ENCODE assay signal across 15 cellular contexts in genomic region chr1:110605446-110605845, GRCh38. TPM values are rescaled to one million over a fixed set of nuclear protein-coding genes. Genes with fewer than 3 reads are reported as not detected.
DNase-seq lines count a peak whose midpoint lies in the region; ATAC-seq and TF ChIP-seq lines count a peak whose summit lies in the region.
"Had no signal": no experiment of that assay in that cellular context is flagged by ENCODE, and none has a peak within 500 bp of the region (broad histone marks: within the 10 kb centered on the region; RNA-seq: fewer than 3 reads in every experiment).

No MANE protein-coding gene starts in this region.

- H3K9me3 ChIP-seq in cardiac muscle cell (ENCODE audit: low read depth) (no peaks in the 10 kb centered on the region), thoracic aorta (no peaks in the 10 kb centered on the region)
- H3K9me3 ChIP-seq: gastroesophageal sphincter, neutrophil, SJSA1, transverse colon had no signal

- H3K27me3 ChIP-seq in cardiac muscle cell (peaks cover 77% of the 10 kb centered on the region), thoracic aorta (replicated peaks; ENCODE audit: insufficient read depth) (no peaks in the 10 kb centered on the region)

- H3K4me1 ChIP-seq in cardiac muscle cell (ENCODE audit: low read depth) = peaks cover 5% of the 10 kb centered on the region
- H3K4me1 ChIP-seq in thoracic aorta (ENCODE audit: control insufficient read depth in 1 of 2, low read depth in 2 of 2) = peaks cover 9 to 10% of the 10 kb centered on the region in 2 donors
- H3K4me1 ChIP-seq: SJSA1 had no signal

- ATAC-seq in left cardiac atrium (no peak), naive B cell (ENCODE audit: low read depth in 2 of 2) (no peak), thoracic aorta (ENCODE audit: insufficient number of reproducible peaks, low FRiP score, low read depth) (no peak), HG03457 (IDR thresholded peaks at IDR 0.05; ENCODE audit: unreplicated experiment) (no peak)
- no peak for ATAC-seq in central memory CD8-positive, alpha-beta T cell (replicated peaks; ENCODE audit: extremely low read depth, poor library complexity, severe bottlenecking)

- H3K9me3 Mint-ChIP-seq in central memory CD8-positive, alpha-beta T cell = no peaks in the 10 kb centered on the region
- H3K9me3 Mint-ChIP-seq in naive B cell = no peaks in the 10 kb centered on the region

- peaks cover 62% of the 10 kb centered on the region for H3K27me3 Mint-ChIP-seq in central memory CD8-positive, alpha-beta T cell
- H3K27me3 Mint-ChIP-seq in naive B cell = peaks cover 44 to 80% (median 56%) of the 10 kb centered on the region in 3 donors

- H3K4me1 Mint-ChIP-seq in central memory CD8-positive, alpha-beta T cell = peaks cover 11% of the 10 kb centered on the region
- peaks cover 15 to 29% (median 25%) of the 10 kb centered on the region in 3 donors for H3K4me1 Mint-ChIP-seq in naive B cell

- intact Hi-C loops in left cardiac atrium (cut with DNase I) = loop anchor here in 1 of 2 donors (10.0 kb wide), 1 partner anchor 51 kb away; no protein-coding TSS in a partner anchor

- DNase-seq in cardiac muscle cell (ENCODE audit: low read depth in 1 of 2, low spot score in 1 of 2) (no peak), left cardiac atrium (no peak), naive B cell (no peak), thoracic aorta (ENCODE audit: low spot score) (no peak), middle frontal gyrus (ENCODE audit: extremely low spot score, low spot score) (no peak), NCI-H2107 (lab: John Stamatoyannopoulos, UW) (no peak)
- no peak for DNase-seq in central memory CD8-positive, alpha-beta T cell (ENCODE audit: low spot score in 2 of 2)
- DNase-seq: ACHN; effector CD8-positive, alpha-beta T cell; small intestine; transverse colon had no signal

- H3K27ac Mint-ChIP-seq in central memory CD8-positive, alpha-beta T cell (ENCODE audit: low read depth) = peak overlapping the region; percentile 62
- H3K27ac Mint-ChIP-seq in naive B cell = no peak overlapping the region

- TF ChIP-seq CTCF in cardiac muscle cell (IDR thresholded peaks at IDR 0.05; ENCODE audit: low read depth, low read length) (no peak), thoracic aorta (IDR thresholded peaks at IDR 0.05) (no peak)

- H3K36me3 ChIP-seq in cardiac muscle cell = no peaks in the 10 kb centered on the region
- H3K36me3 ChIP-seq in thoracic aorta = no peaks in the 10 kb centered on the region
- H3K36me3 ChIP-seq: neutrophil, SJSA1, transverse colon had no signal

- no peak overlapping the region for H3K27ac ChIP-seq in cardiac muscle cell
- H3K27ac ChIP-seq in thoracic aorta = no peak overlapping the region
- H3K27ac ChIP-seq: neutrophil, SJSA1 had no signal

- peak overlapping the region; percentile 51 for H3K4me3 Mint-ChIP-seq in central memory CD8-positive, alpha-beta T cell
- peak overlapping the region in 7 of 8 donors; percentile 64 to 91 (median 82) for H3K4me3 Mint-ChIP-seq in naive B cell

- peaks cover 3% of the 10 kb centered on the region for H3K36me3 Mint-ChIP-seq in central memory CD8-positive, alpha-beta T cell (ENCODE audit: insufficient read depth)
- H3K36me3 Mint-ChIP-seq in naive B cell = no peaks in the 10 kb centered on the region

- H3K4me3 ChIP-seq in cardiac muscle cell (peak overlapping the region; percentile 40), thoracic aorta (peak overlapping the region; percentile 84)
- H3K4me3 ChIP-seq: SJSA1 had no signal

RNA-seq across cellular contexts. Expression of gene KCNA2, which starts 0.7 kb away (rescaled TPM):
- total RNA-seq in cardiac muscle cell (0.03 and 0.28 TPM in 2 replicates), left cardiac atrium (1 to 10 TPM in 1 of 2 donors, under 1 TPM in 1; 0.60 to 1.8 TPM), thoracic aorta (1 to 10 TPM; 2.0 to 3.1 TPM)
- polyA plus RNA-seq in cardiac muscle cell (0.17 TPM in 1 of 2 replicates, not detected in the other), naive B cell (ENCODE audit: low read depth in 6 of 6) (not detected)
- total RNA-seq: SJSA1 had no signal
